Comparison of ENCODE assay signal across 8 cellular contexts in the genomic region with DNA sequence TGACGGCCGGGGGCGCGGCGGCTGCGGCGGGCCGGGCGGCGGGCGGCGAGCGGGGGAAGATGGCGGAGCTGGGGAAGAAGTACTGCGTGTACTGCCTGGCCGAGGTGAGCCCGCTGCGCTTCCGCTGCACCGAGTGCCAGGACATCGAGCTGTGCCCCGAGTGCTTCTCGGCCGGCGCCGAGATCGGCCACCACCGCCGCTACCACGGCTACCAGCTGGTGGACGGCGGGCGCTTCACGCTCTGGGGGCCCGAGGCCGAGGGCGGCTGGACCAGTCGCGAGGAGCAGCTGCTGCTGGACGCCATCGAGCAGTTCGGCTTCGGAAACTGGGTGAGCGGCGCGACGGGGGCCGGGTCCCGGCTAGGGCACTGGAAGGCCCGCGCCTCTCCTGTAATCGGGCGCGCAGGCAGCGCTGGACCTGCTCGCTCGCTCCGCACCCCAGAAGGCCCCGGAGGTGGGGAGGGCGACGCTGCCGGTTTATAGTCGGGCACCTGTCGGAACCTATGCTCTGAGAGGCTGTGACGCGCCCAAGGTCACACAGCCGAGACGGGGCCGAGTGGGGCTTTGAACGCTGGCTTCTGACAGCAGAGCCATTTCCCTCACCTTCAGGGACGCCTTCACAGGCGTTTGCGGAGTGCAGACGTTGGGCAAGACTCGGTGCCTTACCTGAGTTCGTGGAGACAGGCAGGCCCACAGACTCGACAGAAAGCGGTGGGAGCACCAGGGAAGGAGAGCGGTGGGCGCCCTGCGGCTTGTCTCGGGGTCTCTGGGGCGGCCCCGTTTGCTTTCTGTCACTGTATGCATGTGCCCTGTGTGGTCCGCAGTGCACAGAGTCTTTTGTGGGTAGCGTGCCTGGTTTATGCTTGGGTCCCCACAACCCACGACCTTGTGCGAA. TPM values are rescaled to one million over a fixed set of nuclear protein-coding genes. Genes with fewer than 3 reads are reported as not detected.
DNase-seq lines count a peak whose midpoint lies in the region; ATAC-seq and TF ChIP-seq lines count a peak whose summit lies in the region.

No MANE protein-coding gene starts in this region.

- TF ChIP-seq CTCF in Caco-2 (IDR thresholded peaks at IDR 0.05; ENCODE audit: insufficient read depth in 1 of 2, low read depth in 1 of 2, low read length in 1 of 2, severe bottlenecking in 1 of 2, unreplicated experiment in 1 of 2) = no peak
- TF ChIP-seq CTCF in HL-60 (IDR thresholded peaks at IDR 0.05; ENCODE audit: insufficient read depth, low read length) = no peak
- TF ChIP-seq CTCF in liver (IDR thresholded peaks at IDR 0.05; ENCODE audit: low read depth, low read length, missing input control) = no peak

- H3K4me1 ChIP-seq in Caco-2 (peaks cover 4% of the 10 kb centered on the region; the same call in 1 of the 2 replicates), liver (ENCODE audit: control insufficient read depth in 4 of 4, insufficient read depth in 4 of 4, low read length in 3 of 4) (peaks cover 12 to 50% (median 36%) of the 10 kb centered on the region in 4 donors)

- H3K27me3 Mint-ChIP-seq in Caco-2 (ENCODE audit: insufficient read depth, unreplicated experiment) = no peaks in the 10 kb centered on the region
- H3K27me3 Mint-ChIP-seq in central memory CD8-positive, alpha-beta T cell = no peaks in the 10 kb centered on the region

- H3K4me3 ChIP-seq in Caco-2 (ENCODE audit: low read depth, low read length) (peak overlapping the region; percentile 98), HL-60 (replicated peaks; ENCODE audit: insufficient read depth, low read length) (peak overlapping the region; percentile 86), liver (ENCODE audit: low read depth in 1 of 3, low read length in 3 of 3) (peak overlapping the region; percentile 61 to 90 (median 83))

- no peaks in the 10 kb centered on the region for H3K9me3 Mint-ChIP-seq in Caco-2 (ENCODE audit: unreplicated experiment)
- no peaks in the 10 kb centered on the region for H3K9me3 Mint-ChIP-seq in central memory CD8-positive, alpha-beta T cell

- H3K36me3 ChIP-seq in Caco-2 (ENCODE audit: control insufficient read depth, insufficient read depth, low read length) = no peaks in the 10 kb centered on the region; the same call in 1 of the 2 replicates
- no peaks in the 10 kb centered on the region for H3K36me3 ChIP-seq in liver (ENCODE audit: control insufficient read depth in 4 of 4, insufficient read depth in 3 of 4, low read depth in 1 of 4, low read length in 3 of 4)

- POLR2A ChIA-PET in Caco-2 (lab: Charles Lee) = interaction anchor here (2.0 to 2.9 kb wide), 2 partner anchors 9 to 24 kb away, joined by 8 to 27 read pairs; a partner anchor contains a TSS

- DNase-seq in Caco-2 (peak in 1 of 2 experiments; percentile 51), HL-60 (ENCODE audit: low read depth in 1 of 2, low spot score in 1 of 2) (no peak), DMS79 treated with DMSO at 0.1 percent for 48 hours (lab: John Stamatoyannopoulos, UW) (no peak)
- DNase-seq in activated CD4-positive, CD25-positive, alpha-beta regulatory T cell (lab: John Stamatoyannopoulos, UW) = peak; percentile 16 to 50 (median 34)
- peak; percentile 38 to 43 for DNase-seq in central memory CD8-positive, alpha-beta T cell (ENCODE audit: low spot score in 2 of 2)
- peak; percentile 10 to 24 for DNase-seq in stimulated activated CD8-positive, alpha-beta memory T cell treated with anti-CD3 and anti-CD28 coated beads, Interleukin-15, amount 100 ng/mL, for 4 hours (ENCODE audit: low read depth in 2 of 2)

- peaks cover 16% of the 10 kb centered on the region for H3K36me3 Mint-ChIP-seq in Caco-2 (ENCODE audit: insufficient read depth, unreplicated experiment)
- peaks cover 36% of the 10 kb centered on the region for H3K36me3 Mint-ChIP-seq in central memory CD8-positive, alpha-beta T cell (ENCODE audit: insufficient read depth)

- 1% methylated on average over 88 of the region's 88 CpGs for WGBS in liver

- BruUV-seq in Caco-2 (replicated peaks; lab: Mats Ljungman, UMichigan) = no TSS peak

- H3K27me3 ChIP-seq in Caco-2 (replicated peaks; ENCODE audit: control insufficient read depth, insufficient read depth, low read length) = no peaks in the 10 kb centered on the region
- no peaks in the 10 kb centered on the region for H3K27me3 ChIP-seq in HL-60 (ENCODE audit: insufficient read depth, poor library complexity, severe bottlenecking)
- H3K27me3 ChIP-seq in liver (ENCODE audit: control insufficient read depth in 4 of 4, insufficient read depth in 4 of 4, low read length in 3 of 4) = no peaks in the 10 kb centered on the region

- H3K4me3 Mint-ChIP-seq in Caco-2 (ENCODE audit: unreplicated experiment) = peak overlapping the region; percentile 79
- H3K4me3 Mint-ChIP-seq in central memory CD8-positive, alpha-beta T cell = peak overlapping the region; percentile 92

- peaks cover 23% of the 10 kb centered on the region for H3K4me1 Mint-ChIP-seq in Caco-2 (ENCODE audit: low read depth, unreplicated experiment)
- peaks cover 59% of the 10 kb centered on the region for H3K4me1 Mint-ChIP-seq in central memory CD8-positive, alpha-beta T cell

- ATAC-seq in GM19467 (IDR thresholded peaks at IDR 0.05; ENCODE audit: unreplicated experiment) = peak; percentile 17
- peak; percentile 46 for ATAC-seq in central memory CD8-positive, alpha-beta T cell (replicated peaks; ENCODE audit: extremely low read depth, poor library complexity, severe bottlenecking)

- no peaks in the 10 kb centered on the region for H3K9me3 ChIP-seq in Caco-2
- no peaks in the 10 kb centered on the region for H3K9me3 ChIP-seq in liver (ENCODE audit: control insufficient read depth in 4 of 4, low read length in 3 of 4)

- H3K27ac ChIP-seq in HL-60 (replicated peaks) = peak overlapping the region; percentile 91
- H3K27ac ChIP-seq in liver (ENCODE audit: low read depth in 1 of 2, low read length in 2 of 2) = peak overlapping the region; percentile 62 to 81

- intact Hi-C loops in Caco-2 (cut with micrococcal nuclease; ENCODE audit: unreplicated experiment) = loop anchor here (1.0 kb wide), 1 partner anchor 25 kb away; a partner anchor contains a TSS

- H3K27ac Mint-ChIP-seq in Caco-2 (ENCODE audit: unreplicated experiment) = peak overlapping the region; percentile 30
- peak overlapping the region; percentile 88 for H3K27ac Mint-ChIP-seq in central memory CD8-positive, alpha-beta T cell (ENCODE audit: low read depth)

- H3K9ac ChIP-seq in liver (ENCODE audit: low read depth in 1 of 2, low read length in 2 of 2) = peak overlapping the region; percentile 24 to 72

- no peak for TF ChIP-seq RAD21 in liver (IDR thresholded peaks at IDR 0.05)

- CTCF ChIA-PET in Caco-2 (lab: Charles Lee) = interaction anchor here (0.7 to 2.9 kb wide), 14 partner anchors 9 to 323 kb away, joined by 3 to 30 read pairs (median 5); a partner anchor contains a TSS

TF ChIP-seq in liver, 16 proteins besides CTCF, POLR2A, EP300 and RAD21:
- no peak for TF ChIP-seq SP1 (IDR thresholded peaks at IDR 0.05)
- TF ChIP-seq TAF1 (conservative IDR thresholded peaks at IDR 0.05) = no peak
- TF ChIP-seq EGR1 (IDR thresholded peaks at IDR 0.05; ENCODE audit: low read depth in 2 of 2) = no peak
- peak; percentile 43 for TF ChIP-seq YY1 (IDR thresholded peaks at IDR 0.05)
- TF ChIP-seq, protein P1, sequence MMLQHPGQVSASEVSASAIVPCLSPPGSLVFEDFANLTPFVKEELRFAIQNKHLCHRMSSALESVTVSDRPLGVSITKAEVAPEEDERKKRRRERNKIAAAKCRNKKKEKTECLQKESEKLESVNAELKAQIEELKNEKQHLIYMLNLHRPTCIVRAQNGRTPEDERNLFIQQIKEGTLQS (IDR thresholded peaks at IDR 0.05) = no peak
- TF ChIP-seq GABPA (IDR thresholded peaks at IDR 0.05 in 1 of 2, conservative IDR thresholded peaks at IDR 0.05 in 1 of 2) = no peak

RNA-seq across cellular contexts. Expression of a gene that starts 0.6 kb away (rescaled TPM):
- total RNA-seq in Caco-2 (2022) = 17.2 and 21.8 TPM in 2 replicates
- total RNA-seq in liver = 10 to 100 TPM; 12.8 to 13.8 TPM
- 10 to 100 TPM in 1 of 2 donors, 1 to 10 TPM in 1; 3.6 to 12.5 TPM for polyA plus RNA-seq in liver

RNA-seq across cellular contexts. Expression of a gene that starts 24.1 kb away (rescaled TPM):
- 47.3 and 51.7 TPM in 2 replicates for total RNA-seq in Caco-2 (2022)
- 10 to 100 TPM in 1 of 2 donors, 1 to 10 TPM in 1; 9.8 to 35.2 TPM for total RNA-seq in liver
- polyA plus RNA-seq in liver = 10 to 100 TPM; 45.2 to 98.1 TPM

Comparison
In these comparisons a context has a peak if more than half of its experiments do, and no peak if none do; other contexts are left out.
1. DNase-seq: peak in activated CD4-positive, CD25-positive, alpha-beta regulatory T cell (4 of 4), central memory CD8-positive, alpha-beta T cell (2 of 2) and stimulated activated CD8-positive, alpha-beta memory T cell treated with anti-CD3 and anti-CD28 coated beads, Interleukin-15, amount 100 ng/mL, for 4 hours (2 of 2); none in HL-60 (0 of 2) and DMS79 treated with DMSO at 0.1 percent for 48 hours (single experiment).
2. Peak in every context shown above with its lines, with median percentiles within 50 percentile points of each other: H3K4me3 ChIP-seq.